Comparison of ENCODE assay signal across 21 cellular contexts in genomic region chr6:10449751-10450150, GRCh38. TPM values are rescaled to one million over a fixed set of nuclear protein-coding genes. Genes with fewer than 3 reads are reported as not detected.
"Had no signal": no experiment of that assay in that cellular context is flagged by ENCODE, and none has a peak within 500 bp of the region (broad histone marks: within the 10 kb centered on the region; RNA-seq: fewer than 3 reads in every experiment).

No MANE protein-coding gene starts in this region.

- H3K4me1 ChIP-seq: gastroesophageal sphincter, heart left ventricle, left ventricle myocardium inferior, psoas muscle had no signal

- H3K4me3 ChIP-seq: cardiac muscle cell, gastroesophageal sphincter, heart left ventricle, left ventricle myocardium inferior, psoas muscle, skin epidermis, tibial nerve had no signal

- FAIRE-seq: TTC549, urothelium cell line had no signal

- H3K27ac ChIP-seq: cardiac muscle cell, gastroesophageal sphincter, heart left ventricle, left ventricle myocardium inferior, psoas muscle, skin epidermis, tibial nerve had no signal

- H3K9me3 ChIP-seq: gastroesophageal sphincter, heart left ventricle, left ventricle myocardium inferior, psoas muscle, tibial nerve had no signal

- ATAC-seq: activated CD8-positive, alpha-beta memory T cell treated with anti-CD3 and anti-CD28 coated beads, Interleukin-2, amount 10 ng/mL, durations not matched to agents 7 days and 5 days; activated T-helper 17 cell treated with anti-CD3 and anti-CD28 coated beads, Interleukin-2, amount 50 U/mL, for 72 hours; effector memory CD8-positive, alpha-beta T cell; gastroesophageal sphincter; heart left ventricle; psoas muscle; right cardiac atrium had no signal

- DNase-seq: activated CD4-positive, alpha-beta memory T cell treated with anti-CD3 and anti-CD28 coated beads for 36 hours; activated CD8-positive, alpha-beta memory T cell treated with anti-CD3 and anti-CD28 coated beads, Interleukin-2, amount 10 ng/mL, durations not matched to agents 7 days and 5 days; activated naive CD4-positive, alpha-beta T cell; activated naive CD8-positive, alpha-beta T cell treated with anti-CD3 and anti-CD28 coated beads for 36 hours; activated T-cell treated with anti-CD3 and anti-CD28 coated beads, Interleukin-2, amount 50 U/mL, for 1 hour; amniotic stem cell; effector memory CD8-positive, alpha-beta T cell; heart left ventricle; left ventricle myocardium inferior; nephron progenitor cell; nucleus accumbens; psoas muscle; right cardiac atrium had no signal

RNA-seq across cellular contexts. Expression of gene TFAP2A, which starts 34.9 kb away (rescaled TPM):
- total RNA-seq: cardiac muscle cell, dermis microvascular lymphatic vessel endothelial cell had no signal
